Comparison of ENCODE assay signal across 14 cellular contexts in genomic region chr5:6365142-6365976, GRCh38. TPM values are rescaled to one million over a fixed set of nuclear protein-coding genes. Genes with fewer than 3 reads are reported as not detected.
DNase-seq lines count a peak whose midpoint lies in the region; TF ChIP-seq lines count a peak whose summit lies in the region.
"Had no signal": no experiment of that assay in that cellular context is flagged by ENCODE, and none has a peak within 500 bp of the region (broad histone marks: within the 10 kb centered on the region; RNA-seq: fewer than 3 reads in every experiment).

No MANE protein-coding gene starts in this region.

- H3K4me3 Mint-ChIP-seq in endodermal cell = no peak overlapping the region
- no peak overlapping the region for H3K4me3 Mint-ChIP-seq in activated CD4-positive, alpha-beta memory T cell treated with anti-CD3 and anti-CD28 coated beads for 36 hours
- H3K4me3 Mint-ChIP-seq: dendritic cell treated with granulocyte-macrophage colony-stimulating factor and Interleukin-4, amounts not matched to agents 40 ng/mL and 50 ng/mL, for 4 days had no signal

- POLR2A ChIA-PET in PC-9 (lab: Charles Lee; ENCODE audit: unreplicated experiment) = interaction anchor here (0.6 kb wide), 1 partner anchor 15 kb away, joined by 3 read pairs; no protein-coding TSS in a partner anchor
- POLR2A ChIA-PET in activated CD4-positive, alpha-beta memory T cell treated with anti-CD3 and anti-CD28 coated beads for 36 hours (lab: Charles Lee) = no interaction called here

- H2BK12ac ChIP-seq in trophoblast cell (ENCODE audit: low read length) = no peak overlapping the region

- BruUV-seq in PC-9 (replicated peaks; lab: Mats Ljungman, UMichigan) (no TSS peak), mammary epithelial cell (replicated peaks; lab: Mats Ljungman, UMichigan) (no TSS peak)

- H3K9ac ChIP-seq in endodermal cell (ENCODE audit: extremely low read depth, low read length, poor library complexity, severe bottlenecking) (no peak overlapping the region), trophoblast cell (ENCODE audit: low read length) (no peak overlapping the region), mammary epithelial cell (ENCODE audit: insufficient read depth, low read length) (no peak overlapping the region)

- H2AFZ ChIP-seq in trophoblast cell (ENCODE audit: insufficient read depth, low read length, poor library complexity) (no peak overlapping the region), PC-9 (no peak overlapping the region), mammary epithelial cell (ENCODE audit: low read depth, low read length) (no peak overlapping the region)

- no peaks in the 10 kb centered on the region for H3F3A ChIP-seq in PC-9 (ENCODE audit: insufficient read depth, low read depth)

- H3K4ac ChIP-seq in trophoblast cell (ENCODE audit: low read depth, low read length) = no peak overlapping the region

- no peak overlapping the region for H3K18ac ChIP-seq in trophoblast cell (ENCODE audit: low read length)

- H4K20me1 ChIP-seq in PC-9 (ENCODE audit: insufficient read depth) = no peaks in the 10 kb centered on the region; the same call in 1 of the 2 replicates
- H4K20me1 ChIP-seq in mammary epithelial cell (ENCODE audit: insufficient read depth, low read length) = no peaks in the 10 kb centered on the region

- no peaks in the 10 kb centered on the region for H3K27me3 Mint-ChIP-seq in endodermal cell (ENCODE audit: insufficient read depth)
- H3K27me3 Mint-ChIP-seq in activated CD4-positive, alpha-beta memory T cell treated with anti-CD3 and anti-CD28 coated beads for 36 hours = no peaks in the 10 kb centered on the region
- H3K27me3 Mint-ChIP-seq: dendritic cell treated with granulocyte-macrophage colony-stimulating factor and Interleukin-4, amounts not matched to agents 40 ng/mL and 50 ng/mL, for 4 days had no signal

- H2BK120ac ChIP-seq in trophoblast cell (ENCODE audit: insufficient read depth, low read length, poor library complexity) = no peak overlapping the region

- intact Hi-C loops in PC-9 (cut with micrococcal nuclease; ENCODE audit: unreplicated experiment) (no loop called here), mammary epithelial cell (cut with micrococcal nuclease) (no loop called here)
- intact Hi-C loops in activated CD4-positive, alpha-beta memory T cell treated with anti-CD3 and anti-CD28 coated beads for 36 hours (cut with micrococcal nuclease) = no loop called here

- peaks cover 2% of the 10 kb centered on the region for H3K9me3 Mint-ChIP-seq in endodermal cell
- H3K9me3 Mint-ChIP-seq in activated CD4-positive, alpha-beta memory T cell treated with anti-CD3 and anti-CD28 coated beads for 36 hours = no peaks in the 10 kb centered on the region
- H3K9me3 Mint-ChIP-seq: dendritic cell treated with granulocyte-macrophage colony-stimulating factor and Interleukin-4, amounts not matched to agents 40 ng/mL and 50 ng/mL, for 4 days had no signal

- H2BK5ac ChIP-seq in trophoblast cell (ENCODE audit: low read depth, low read length, poor library complexity) = no peak overlapping the region

- H3K4me1 Mint-ChIP-seq in endodermal cell = no peaks in the 10 kb centered on the region
- peaks cover 5% of the 10 kb centered on the region for H3K4me1 Mint-ChIP-seq in activated CD4-positive, alpha-beta memory T cell treated with anti-CD3 and anti-CD28 coated beads for 36 hours (ENCODE audit: low read depth)

- no peak overlapping the region for H3K23ac ChIP-seq in trophoblast cell (ENCODE audit: low read length)

- H3K36me3 ChIP-seq in endodermal cell (ENCODE audit: control insufficient read depth, insufficient read depth, low read length) (peaks cover 15% of the 10 kb centered on the region), trophoblast cell (ENCODE audit: control insufficient read depth in 1 of 2, insufficient read depth in 2 of 2, low read length in 2 of 2) (peaks cover 10 to 12% of the 10 kb centered on the region in 2 experiments), PC-9 (ENCODE audit: low read depth) (no peaks in the 10 kb centered on the region), mammary epithelial cell (ENCODE audit: insufficient read depth, low read length) (peaks cover 6% of the 10 kb centered on the region)

- peaks cover 18% of the 10 kb centered on the region for H3K36me3 Mint-ChIP-seq in endodermal cell (ENCODE audit: low read depth)
- H3K36me3 Mint-ChIP-seq in activated CD4-positive, alpha-beta memory T cell treated with anti-CD3 and anti-CD28 coated beads for 36 hours = peaks cover 47% of the 10 kb centered on the region

- no peaks in the 10 kb centered on the region for H3K79me2 ChIP-seq in trophoblast cell (ENCODE audit: control insufficient read depth, insufficient read depth, low read length, poor library complexity)
- no peaks in the 10 kb centered on the region for H3K79me2 ChIP-seq in PC-9 (ENCODE audit: low read depth)
- no peaks in the 10 kb centered on the region for H3K79me2 ChIP-seq in mammary epithelial cell (ENCODE audit: insufficient read depth, low read length)

- no peak overlapping the region for H3K27ac ChIP-seq in endodermal cell (ENCODE audit: low read depth, low read length)
- no peak overlapping the region for H3K27ac ChIP-seq in trophoblast cell (ENCODE audit: low read depth, low read length)
- no peak overlapping the region for H3K27ac ChIP-seq in PC-9
- no peak overlapping the region for H3K27ac ChIP-seq in mammary epithelial cell (ENCODE audit: insufficient read depth, low read depth, low read length)
- H3K27ac ChIP-seq: C4-2B had no signal

- H3K4me2 ChIP-seq in trophoblast cell (ENCODE audit: low read length) (no peak overlapping the region), PC-9 (no peak overlapping the region), mammary epithelial cell (ENCODE audit: insufficient read depth, low read depth, low read length) (no peak overlapping the region)

- H3K79me1 ChIP-seq in trophoblast cell (ENCODE audit: low read length) = no peaks in the 10 kb centered on the region

- H3K4me3 ChIP-seq in endodermal cell (ENCODE audit: low read length) (no peak overlapping the region), trophoblast cell (ENCODE audit: low read depth, low read length) (peak overlapping the region; percentile 48), PC-9 (no peak overlapping the region), mammary epithelial cell (replicated peaks in 1 of 3; ENCODE audit: insufficient read depth in 1 of 3, low read depth in 2 of 3, low read length in 3 of 3) (no peak overlapping the region)
- H3K4me3 ChIP-seq: HAP-1 had no signal

- dilution Hi-C loops in mammary epithelial cell (cut with HindIII; ENCODE audit: low sequenced_read_pairs) = no loop called here

- no peak overlapping the region for H3K14ac ChIP-seq in trophoblast cell (ENCODE audit: low read length)

- H3K4me1 ChIP-seq in endodermal cell (ENCODE audit: control insufficient read depth, insufficient read depth, low read length) (no peaks in the 10 kb centered on the region), trophoblast cell (ENCODE audit: control insufficient read depth in 1 of 2, insufficient read depth in 2 of 2, low read length in 2 of 2) (no peaks in the 10 kb centered on the region), PC-9 (replicated peaks; ENCODE audit: insufficient read depth) (no peaks in the 10 kb centered on the region), mammary epithelial cell (ENCODE audit: insufficient read depth, low read length) (no peaks in the 10 kb centered on the region)
- H3K4me1 ChIP-seq: HAP-1 had no signal

- H4K91ac ChIP-seq in trophoblast cell (ENCODE audit: low read depth, low read length) = no peak overlapping the region

- TF ChIP-seq CTCF in endodermal cell (conservative IDR thresholded peaks at IDR 0.05) = no peak
- TF ChIP-seq CTCF in PC-9 (conservative IDR thresholded peaks at IDR 0.05) = no peak
- TF ChIP-seq CTCF in mammary epithelial cell (conservative IDR thresholded peaks at IDR 0.05 in 1 of 2, IDR thresholded peaks at IDR 0.05 in 1 of 2; ENCODE audit: extremely low read depth in 1 of 2, insufficient read depth in 1 of 2, low read depth in 1 of 2, low read length in 2 of 2) = no peak

- WGBS in endodermal cell (ENCODE audit: insufficient coverage in 1 of 2, insufficient read length in 1 of 2), 2 experiments = 94 to 98% methylated on average over 13 to 15 of the region's 15 CpGs
- no CpG with 5 or more reads among the region's 15 CpGs for WGBS in trophoblast cell (ENCODE audit: extremely low coverage, insufficient coverage, insufficient read length)
- 73% methylated on average over 9 of the region's 15 CpGs for WGBS in mammary epithelial cell (ENCODE audit: low coverage, missing lambda C conversion rate)

- H2AK5ac ChIP-seq in trophoblast cell (ENCODE audit: low read length) = no peak overlapping the region

- no peak overlapping the region for H4K8ac ChIP-seq in trophoblast cell (ENCODE audit: low read depth, low read length)

- DNase-seq in COLO829 (ENCODE audit: low spot score) = peak; percentile 16
- DNase-seq in M059J (ENCODE audit: low read depth) = peak; percentile 59
- peak; percentile 18 for DNase-seq in endodermal cell
- DNase-seq in trophoblast cell = no peak
- DNase-seq in PC-9 = no peak
- no peak for DNase-seq in mammary epithelial cell
- no peak for DNase-seq in activated CD4-positive, alpha-beta memory T cell treated with anti-CD3 and anti-CD28 coated beads for 36 hours
- DNase-seq in H4 (ENCODE audit: low spot score) = no peak
- DNase-seq: activated T-cell treated with anti-CD3 and anti-CD28 coated beads, Interleukin-2, amount 50 U/mL, for 1 hour; stimulated activated CD4-positive, alpha-beta T cell treated with anti-CD3 and anti-CD28 coated beads, Interleukin-1b, Interleukin-23, amount 100 ng/mL, for 48 hours; SW 1271 had no signal

- no peaks in the 10 kb centered on the region for H3K9me2 ChIP-seq in PC-9 (ENCODE audit: insufficient read depth)

- H4K12ac ChIP-seq in trophoblast cell (ENCODE audit: low read depth, low read length) = no peak overlapping the region

- H3K9me3 ChIP-seq in endodermal cell (ENCODE audit: control insufficient read depth, low read length) (no peaks in the 10 kb centered on the region), trophoblast cell (ENCODE audit: insufficient read depth, low read depth, low read length) (peaks cover 8% of the 10 kb centered on the region), PC-9 (ENCODE audit: insufficient read depth, low read depth) (no peaks in the 10 kb centered on the region), mammary epithelial cell (replicated peaks; ENCODE audit: insufficient read depth, low read length) (no peaks in the 10 kb centered on the region)
- H3K9me3 ChIP-seq: HAP-1 had no signal

- no peaks in the 10 kb centered on the region for H3K27me3 ChIP-seq in endodermal cell (ENCODE audit: control insufficient read depth, insufficient read depth, low read length, poor library complexity, severe bottlenecking)
- H3K27me3 ChIP-seq in trophoblast cell (ENCODE audit: insufficient read depth, low read length) = no peaks in the 10 kb centered on the region
- no peaks in the 10 kb centered on the region for H3K27me3 ChIP-seq in PC-9 (ENCODE audit: insufficient read depth, low read depth)
- no peaks in the 10 kb centered on the region for H3K27me3 ChIP-seq in mammary epithelial cell (ENCODE audit: insufficient read depth, low read length)

- CTCF ChIA-PET in PC-9 (lab: Charles Lee) (no interaction called here), mammary epithelial cell (lab: Charles Lee; ENCODE audit: low non-redundant PET) (no interaction called here)
- CTCF ChIA-PET in activated CD4-positive, alpha-beta memory T cell treated with anti-CD3 and anti-CD28 coated beads for 36 hours (lab: Charles Lee) = interaction anchor here (0.9 kb wide), 1 partner anchor 12 kb away, joined by 3 read pairs; no protein-coding TSS in a partner anchor

- no peak overlapping the region for H3K27ac Mint-ChIP-seq in endodermal cell
- no peak overlapping the region for H3K27ac Mint-ChIP-seq in activated CD4-positive, alpha-beta memory T cell treated with anti-CD3 and anti-CD28 coated beads for 36 hours
- H3K27ac Mint-ChIP-seq: dendritic cell treated with granulocyte-macrophage colony-stimulating factor and Interleukin-4, amounts not matched to agents 40 ng/mL and 50 ng/mL, for 4 days had no signal

- in situ Hi-C loops in mammary epithelial cell (cut with MboI; ENCODE audit: low sequenced_read_pairs in 2 of 2) = no loop called here

RNA-seq across cellular contexts. Expression of gene MED10, which starts 13.0 kb away (rescaled TPM):
- total RNA-seq in M059J (2014; rRNA removed; shearing (Covaris generic)) = 9.7 and 12.8 TPM in 2 replicates
- total RNA-seq in endodermal cell (10 to 100 TPM; 22.1 to 28.6 TPM), PC-9 (2021) (81.8 and 82.0 TPM in 2 replicates), mammary epithelial cell (10 to 100 TPM; 17.0 to 59.5 TPM)
- polyA plus RNA-seq in endodermal cell (2013, experiment 1 of 2) = 32.9 TPM
- 28.4 TPM for polyA plus RNA-seq in endodermal cell (2013, experiment 2 of 2)
- 55.1 and 57.1 TPM in 2 replicates for polyA plus RNA-seq in trophoblast cell (2013)
- polyA plus RNA-seq in mammary epithelial cell = 38.5 TPM
- 6.0 TPM for polyA minus RNA-seq in mammary epithelial cell
- total RNA-seq in activated CD4-positive, alpha-beta memory T cell treated with anti-CD3 and anti-CD28 coated beads for 36 hours = 10 to 100 TPM; 49.8 to 51.6 TPM
- total RNA-seq in H4 (2014; rRNA removed; shearing (Covaris generic)) = 9.0 and 12.2 TPM in 2 replicates

Comparison
In these comparisons a context has a peak if more than half of its experiments do, and no peak if none do; other contexts are left out.
1. DNase-seq: peak in COLO829 (single experiment), M059J (single experiment) and endodermal cell (single experiment); none in trophoblast cell (0 of 2), PC-9 (0 of 2), mammary epithelial cell (single experiment), activated CD4-positive, alpha-beta memory T cell treated with anti-CD3 and anti-CD28 coated beads for 36 hours (single experiment) and H4 (single experiment).